ENCODE assay signal across 21 cellular contexts in the genomic region with DNA sequence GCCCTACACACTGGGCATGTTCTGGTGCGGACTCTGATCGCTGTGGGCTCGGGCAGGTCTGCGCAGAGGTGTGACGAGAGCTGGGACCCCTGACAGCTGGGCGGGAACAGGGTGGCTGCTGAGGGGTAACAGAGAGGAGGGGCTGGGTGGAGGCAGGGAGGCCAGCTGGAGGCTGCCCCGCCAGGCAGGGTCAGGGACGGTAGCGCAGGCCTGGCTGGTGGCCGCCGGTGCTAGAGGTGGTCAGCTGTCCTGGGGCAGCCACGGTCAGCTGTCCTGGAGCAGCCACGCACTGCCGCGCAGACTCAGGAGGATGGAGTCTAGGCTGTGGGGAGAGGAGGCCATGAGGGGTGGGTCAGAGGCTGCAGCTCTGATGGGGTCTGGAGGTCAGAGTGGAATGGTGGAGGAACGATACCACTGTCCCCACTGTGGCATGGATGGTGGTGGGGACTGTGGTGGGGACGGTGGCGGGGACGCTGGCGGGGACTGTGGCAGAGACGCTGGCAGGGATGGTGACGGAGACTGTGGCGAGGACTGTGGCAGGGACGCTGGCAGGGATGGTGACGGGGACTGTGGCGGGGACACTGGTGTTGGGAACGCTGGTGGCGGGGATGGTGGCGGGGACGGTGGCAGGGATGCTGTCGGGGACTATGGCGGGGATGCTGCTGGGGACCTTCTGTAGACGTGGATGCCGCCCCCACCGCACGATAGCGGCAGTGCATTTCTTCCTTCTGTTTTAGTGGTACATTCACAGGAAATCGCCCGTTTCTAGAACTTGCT. TPM values are rescaled to one million over a fixed set of nuclear protein-coding genes. Genes with fewer than 3 reads are reported as not detected.
DNase-seq lines count a peak whose midpoint lies in the region; ATAC-seq and TF ChIP-seq lines count a peak whose summit lies in the region.
"Had no signal": no experiment of that assay in that cellular context is flagged by ENCODE, and none has a peak within 500 bp of the region (broad histone marks: within the 10 kb centered on the region; RNA-seq: fewer than 3 reads in every experiment).

No MANE protein-coding gene starts in this region.

- no TSS peak for BruUV-seq in Caco-2 (replicated peaks; lab: Mats Ljungman, UMichigan)

- no peaks in the 10 kb centered on the region for H3K27me3 Mint-ChIP-seq in T-helper 1 cell treated with Interleukin-12 subunit alpha and Interleukin-12 subunit beta and Interleukin-4 antibody, amounts not matched to agents 30 μg/mL and 1 μg/mL, for 36 hours (ENCODE audit: low read depth)
- no peaks in the 10 kb centered on the region for H3K27me3 Mint-ChIP-seq in natural killer cell (ENCODE audit: low read depth in 2 of 2)
- H3K27me3 Mint-ChIP-seq in natural killer cell treated with Interleukin-12 subunit alpha and Interleukin-12 subunit beta and Interleukin-15 and Interleukin-18, amount 100 ng/mL, for 72 hours, result no peaks in the 10 kb centered on the region
- H3K27me3 Mint-ChIP-seq in Caco-2 (ENCODE audit: insufficient read depth, unreplicated experiment), result no peaks in the 10 kb centered on the region
- H3K27me3 Mint-ChIP-seq: activated naive CD8-positive, alpha-beta T cell treated with anti-CD3 and anti-CD28 coated beads, Interleukin-2, amount 10 ng/mL, durations not matched to agents 7 days and 5 days; stimulated activated naive B cell treated with anti-CD40 and anti-IgM and Interleukin-4, amounts not matched to agents 10 μg/mL and 1 μg/mL and 100 μg/mL, for 72 hours had no signal

- POLR2A ChIA-PET in Caco-2 (lab: Charles Lee), result no interaction called here

- peaks cover 12% of the 10 kb centered on the region for H3K36me3 Mint-ChIP-seq in T-helper 1 cell treated with Interleukin-12 subunit alpha and Interleukin-12 subunit beta and Interleukin-4 antibody, amounts not matched to agents 30 μg/mL and 1 μg/mL, for 36 hours (ENCODE audit: low read depth)
- H3K36me3 Mint-ChIP-seq in natural killer cell (peaks cover 22% of the 10 kb centered on the region), Caco-2 (ENCODE audit: insufficient read depth, unreplicated experiment) (no peaks in the 10 kb centered on the region)
- H3K36me3 Mint-ChIP-seq in natural killer cell treated with Interleukin-12 subunit alpha and Interleukin-12 subunit beta and Interleukin-15 and Interleukin-18, amount 100 ng/mL, for 72 hours, result peaks cover 14% of the 10 kb centered on the region

- CTCF ChIA-PET in Caco-2 (lab: Charles Lee), result no interaction called here

- no peak for ATAC-seq in natural killer cell
- no peak for ATAC-seq in natural killer cell treated with Interleukin-12 subunit alpha and Interleukin-12 subunit beta and Interleukin-15 and Interleukin-18, amount 100 ng/mL, for 72 hours
- ATAC-seq in HG03378 (IDR thresholded peaks at IDR 0.05; ENCODE audit: unreplicated experiment), result no peak
- ATAC-seq: stimulated activated naive B cell treated with anti-CD40 and anti-IgM and Interleukin-4, amounts not matched to agents 10 μg/mL and 1 μg/mL and 100 μg/mL, for 72 hours had no signal

- H3K27ac Mint-ChIP-seq in T-helper 1 cell treated with Interleukin-12 subunit alpha and Interleukin-12 subunit beta and Interleukin-4 antibody, amounts not matched to agents 30 μg/mL and 1 μg/mL, for 36 hours, result peak overlapping the region; percentile 24
- H3K27ac Mint-ChIP-seq in natural killer cell, result no peak overlapping the region
- H3K27ac Mint-ChIP-seq in natural killer cell treated with Interleukin-12 subunit alpha and Interleukin-12 subunit beta and Interleukin-15 and Interleukin-18, amount 100 ng/mL, for 72 hours, result no peak overlapping the region
- H3K27ac Mint-ChIP-seq in Caco-2 (ENCODE audit: unreplicated experiment), result no peak overlapping the region
- H3K27ac Mint-ChIP-seq: activated naive CD8-positive, alpha-beta T cell treated with anti-CD3 and anti-CD28 coated beads, Interleukin-2, amount 10 ng/mL, durations not matched to agents 7 days and 5 days; immature natural killer cell; stimulated activated naive B cell treated with anti-CD40 and anti-IgM and Interleukin-4, amounts not matched to agents 10 μg/mL and 1 μg/mL and 100 μg/mL, for 72 hours had no signal

- intact Hi-C loops in natural killer cell (cut with micrococcal nuclease), result no loop called here
- intact Hi-C loops in Caco-2 (cut with micrococcal nuclease; ENCODE audit: unreplicated experiment), result no loop called here

- peaks cover 8% of the 10 kb centered on the region for H3K9me3 ChIP-seq in Caco-2
- H3K9me3 ChIP-seq: ovary had no signal

- H3K9me3 Mint-ChIP-seq in T-helper 1 cell treated with Interleukin-12 subunit alpha and Interleukin-12 subunit beta and Interleukin-4 antibody, amounts not matched to agents 30 μg/mL and 1 μg/mL, for 36 hours, result peaks cover 16% of the 10 kb centered on the region
- peaks cover 2 to 12% of the 10 kb centered on the region in 2 donors for H3K9me3 Mint-ChIP-seq in natural killer cell
- peaks cover 6% of the 10 kb centered on the region for H3K9me3 Mint-ChIP-seq in natural killer cell treated with Interleukin-12 subunit alpha and Interleukin-12 subunit beta and Interleukin-15 and Interleukin-18, amount 100 ng/mL, for 72 hours
- H3K9me3 Mint-ChIP-seq in Caco-2 (ENCODE audit: unreplicated experiment), result peaks cover 21% of the 10 kb centered on the region

- no peaks in the 10 kb centered on the region for H3K4me1 ChIP-seq in Caco-2

- TF ChIP-seq CTCF in natural killer cell (IDR thresholded peaks at IDR 0.05) (no peak), Caco-2 (IDR thresholded peaks at IDR 0.05; ENCODE audit: insufficient read depth in 1 of 2, low read depth in 1 of 2, low read length in 1 of 2, severe bottlenecking in 1 of 2, unreplicated experiment in 1 of 2) (no peak)

- DNase-seq in T-helper 1 cell, result no peak
- peak; percentile 11 for DNase-seq in natural killer cell
- DNase-seq in natural killer cell treated with Interleukin-12 subunit alpha and Interleukin-12 subunit beta and Interleukin-15 and Interleukin-18, amount 100 ng/mL, for 72 hours (ENCODE audit: low spot score), result no peak
- peak; percentile 87 for DNase-seq in mesenteric fat pad (ENCODE audit: low spot score)
- peak; percentile 34 for DNase-seq in ureter (ENCODE audit: low spot score)
- no peak for DNase-seq in Caco-2
- DNase-seq: activated naive CD8-positive, alpha-beta T cell treated with anti-CD3 and anti-CD28 coated beads, Interleukin-2, amount 10 ng/mL, durations not matched to agents 7 days and 5 days; activated T-cell treated with anti-CD3 and anti-CD28 coated beads, Interleukin-2, amount 50 U/mL, for 4 hours; COR-L47; GOT3; immature natural killer cell; mammary epithelial cell; MG63; NCI-H1436; NCI-H510A; stimulated activated naive B cell treated with anti-CD40 and anti-IgM and Interleukin-4, amounts not matched to agents 10 μg/mL and 1 μg/mL and 100 μg/mL, for 72 hours; trophoblast cell had no signal

- no peaks in the 10 kb centered on the region for H3K4me1 Mint-ChIP-seq in T-helper 1 cell treated with Interleukin-12 subunit alpha and Interleukin-12 subunit beta and Interleukin-4 antibody, amounts not matched to agents 30 μg/mL and 1 μg/mL, for 36 hours (ENCODE audit: low read depth)
- H3K4me1 Mint-ChIP-seq in natural killer cell, result peaks cover 0 to 25% of the 10 kb centered on the region in 2 donors
- H3K4me1 Mint-ChIP-seq in natural killer cell treated with Interleukin-12 subunit alpha and Interleukin-12 subunit beta and Interleukin-15 and Interleukin-18, amount 100 ng/mL, for 72 hours (ENCODE audit: low read depth in 2 of 2), result peaks cover 0 to 3% of the 10 kb centered on the region in 2 donors
- no peaks in the 10 kb centered on the region for H3K4me1 Mint-ChIP-seq in Caco-2 (ENCODE audit: low read depth, unreplicated experiment)
- H3K4me1 Mint-ChIP-seq: activated naive CD8-positive, alpha-beta T cell treated with anti-CD3 and anti-CD28 coated beads, Interleukin-2, amount 10 ng/mL, durations not matched to agents 7 days and 5 days; immature natural killer cell; stimulated activated naive B cell treated with anti-CD40 and anti-IgM and Interleukin-4, amounts not matched to agents 10 μg/mL and 1 μg/mL and 100 μg/mL, for 72 hours had no signal

- no peaks in the 10 kb centered on the region for H3K36me3 ChIP-seq in Caco-2 (ENCODE audit: control insufficient read depth, insufficient read depth, low read length)
- H3K36me3 ChIP-seq: MG63, ovary had no signal

- no peaks in the 10 kb centered on the region for H3K27me3 ChIP-seq in Caco-2 (replicated peaks; ENCODE audit: control insufficient read depth, insufficient read depth, low read length)
- H3K27me3 ChIP-seq: MG63, ovary had no signal

- no peak overlapping the region for H3K4me3 ChIP-seq in Caco-2 (ENCODE audit: low read depth, low read length)
- H3K4me3 ChIP-seq: MG63, ovary had no signal

- no peak overlapping the region for H3K4me3 Mint-ChIP-seq in T-helper 1 cell treated with Interleukin-12 subunit alpha and Interleukin-12 subunit beta and Interleukin-4 antibody, amounts not matched to agents 30 μg/mL and 1 μg/mL, for 36 hours
- H3K4me3 Mint-ChIP-seq in natural killer cell (no peak overlapping the region), Caco-2 (ENCODE audit: unreplicated experiment) (no peak overlapping the region)
- H3K4me3 Mint-ChIP-seq in natural killer cell treated with Interleukin-12 subunit alpha and Interleukin-12 subunit beta and Interleukin-15 and Interleukin-18, amount 100 ng/mL, for 72 hours, result no peak overlapping the region
- H3K4me3 Mint-ChIP-seq: activated naive CD8-positive, alpha-beta T cell treated with anti-CD3 and anti-CD28 coated beads, Interleukin-2, amount 10 ng/mL, durations not matched to agents 7 days and 5 days; activated T-cell treated with anti-CD3 and anti-CD28 coated beads, Interleukin-2, amount 50 U/mL, for 4 hours; immature natural killer cell; stimulated activated naive B cell treated with anti-CD40 and anti-IgM and Interleukin-4, amounts not matched to agents 10 μg/mL and 1 μg/mL and 100 μg/mL, for 72 hours had no signal

RNA-seq across cellular contexts. Expression of gene LRRC3, which starts 21.3 kb away (rescaled TPM):
- total RNA-seq in natural killer cell (under 1 TPM; 0.36 to 0.50 (median 0.38) TPM), mesenteric fat pad (3.8 TPM), ureter (3.8 TPM), Caco-2 (2022) (4.5 and 4.7 TPM in 2 replicates)
- total RNA-seq in natural killer cell treated with Interleukin-12 subunit alpha and Interleukin-12 subunit beta and Interleukin-15 and Interleukin-18, amount 100 ng/mL, for 72 hours, result under 1 TPM; 0.45 to 0.88 TPM
- total RNA-seq: myocyte had no signal

Comparison
In these comparisons a context has a peak if more than half of its experiments do, and no peak if none do; other contexts are left out.
1. DNase-seq: peak in natural killer cell (single experiment), mesenteric fat pad (single experiment) and ureter (single experiment); none in T-helper 1 cell (0 of 5), natural killer cell treated with Interleukin-12 subunit alpha and Interleukin-12 subunit beta and Interleukin-15 and Interleukin-18, amount 100 ng/mL, for 72 hours (single experiment) and Caco-2 (0 of 2).